Comparison of ENCODE assay signal across 21 cellular contexts in genomic region chr4:112223956-112224355, GRCh38.
"Had no signal": no experiment of that assay in that cellular context is flagged by ENCODE, and none has a peak within 500 bp of the region (broad histone marks: within the 10 kb centered on the region; RNA-seq: fewer than 3 reads in every experiment).

No MANE protein-coding gene starts in this region.

- H3K27me3 ChIP-seq: ovary, right atrium auricular region, spleen, suprapubic skin, tibial artery, uterus had no signal

- H3K36me3 ChIP-seq: left ventricle myocardium inferior, ovary, right atrium auricular region, spleen, suprapubic skin, thoracic aorta, tibial artery, uterus had no signal

- H3K4me3 ChIP-seq: left ventricle myocardium inferior, lung, ovary, right atrium auricular region, skin epidermis, spleen, suprapubic skin, thoracic aorta, tibial artery, uterus had no signal

- FAIRE-seq: islet of Langerhans, kidney had no signal

- H3K27ac ChIP-seq: left ventricle myocardium inferior, ovary, right atrium auricular region, skin epidermis, spleen, suprapubic skin, thoracic aorta, tibial artery, uterus had no signal

- DNase-seq: hypothalamus; immature natural killer cell; kidney; left ventricle myocardium inferior; mesendoderm; naive thymus-derived CD4-positive, alpha-beta T cell; ovary; spleen; stimulated activated CD4-positive, alpha-beta T cell treated with anti-CD3 and anti-CD28 coated beads, Interleukin-4, amount 100 ng/mL, for 24 hours; stimulated activated naive CD4-positive, alpha-beta T cell; tibial artery; uterus had no signal

- H3K4me1 ChIP-seq: left ventricle myocardium inferior, right atrium auricular region, spleen, suprapubic skin, tibial artery, uterus had no signal

- H3K9me3 ChIP-seq: left ventricle myocardium inferior, ovary, right atrium auricular region, suprapubic skin, thoracic aorta, tibial artery, uterus had no signal

- ATAC-seq: naive thymus-derived CD4-positive, alpha-beta T cell; natural killer cell treated with Interleukin-12 subunit alpha and Interleukin-12 subunit beta and Interleukin-15 and Interleukin-18, amount 100 ng/mL, for 72 hours; sciatic nerve; stimulated activated effector memory CD8-positive, alpha-beta T cell treated with anti-CD3 and anti-CD28 coated beads, Interleukin-12 subunit alpha, Interleukin-12 subunit beta, amount 100 ng/mL, for 72 hours had no signal
